In genomic region chr6:31680841-31681671, GRCh38 we compare ENCODE assay signal across 1 cellular context.
A peak's percentile ranks its signal among the peaks of the same experiment; 100 is the strongest.
TF ChIP-seq lines count a peak whose summit lies in the region.

LY6G5C (minus strand) TSS chr6:31681067; CDS start chr6:31680373, 694 bp downstream.

TF ChIP-seq in HepG2, 621 proteins besides CTCF, POLR2A, EP300 and RAD21 (continued from another document):
- TF ChIP-seq, protein P1, sequence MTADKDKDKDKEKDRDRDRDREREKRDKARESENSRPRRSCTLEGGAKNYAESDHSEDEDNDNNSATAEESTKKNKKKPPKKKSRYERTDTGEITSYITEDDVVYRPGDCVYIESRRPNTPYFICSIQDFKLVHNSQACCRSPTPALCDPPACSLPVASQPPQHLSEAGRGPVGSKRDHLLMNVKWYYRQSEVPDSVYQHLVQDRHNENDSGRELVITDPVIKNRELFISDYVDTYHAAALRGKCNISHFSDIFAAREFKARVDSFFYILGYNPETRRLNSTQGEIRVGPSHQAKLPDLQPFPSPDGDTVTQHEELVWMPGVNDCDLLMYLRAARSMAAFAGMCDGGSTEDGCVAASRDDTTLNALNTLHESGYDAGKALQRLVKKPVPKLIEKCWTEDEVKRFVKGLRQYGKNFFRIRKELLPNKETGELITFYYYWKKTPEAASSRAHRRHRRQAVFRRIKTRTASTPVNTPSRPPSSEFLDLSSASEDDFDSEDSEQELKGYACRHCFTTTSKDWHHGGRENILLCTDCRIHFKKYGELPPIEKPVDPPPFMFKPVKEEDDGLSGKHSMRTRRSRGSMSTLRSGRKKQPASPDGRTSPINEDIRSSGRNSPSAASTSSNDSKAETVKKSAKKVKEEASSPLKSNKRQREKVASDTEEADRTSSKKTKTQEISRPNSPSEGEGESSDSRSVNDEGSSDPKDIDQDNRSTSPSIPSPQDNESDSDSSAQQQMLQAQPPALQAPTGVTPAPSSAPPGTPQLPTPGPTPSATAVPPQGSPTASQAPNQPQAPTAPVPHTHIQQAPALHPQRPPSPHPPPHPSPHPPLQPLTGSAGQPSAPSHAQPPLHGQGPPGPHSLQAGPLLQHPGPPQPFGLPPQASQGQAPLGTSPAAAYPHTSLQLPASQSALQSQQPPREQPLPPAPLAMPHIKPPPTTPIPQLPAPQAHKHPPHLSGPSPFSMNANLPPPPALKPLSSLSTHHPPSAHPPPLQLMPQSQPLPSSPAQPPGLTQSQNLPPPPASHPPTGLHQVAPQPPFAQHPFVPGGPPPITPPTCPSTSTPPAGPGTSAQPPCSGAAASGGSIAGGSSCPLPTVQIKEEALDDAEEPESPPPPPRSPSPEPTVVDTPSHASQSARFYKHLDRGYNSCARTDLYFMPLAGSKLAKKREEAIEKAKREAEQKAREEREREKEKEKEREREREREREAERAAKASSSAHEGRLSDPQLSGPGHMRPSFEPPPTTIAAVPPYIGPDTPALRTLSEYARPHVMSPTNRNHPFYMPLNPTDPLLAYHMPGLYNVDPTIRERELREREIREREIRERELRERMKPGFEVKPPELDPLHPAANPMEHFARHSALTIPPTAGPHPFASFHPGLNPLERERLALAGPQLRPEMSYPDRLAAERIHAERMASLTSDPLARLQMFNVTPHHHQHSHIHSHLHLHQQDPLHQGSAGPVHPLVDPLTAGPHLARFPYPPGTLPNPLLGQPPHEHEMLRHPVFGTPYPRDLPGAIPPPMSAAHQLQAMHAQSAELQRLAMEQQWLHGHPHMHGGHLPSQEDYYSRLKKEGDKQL (CRISPR knock-in tag; IDR thresholded peaks at IDR 0.05; ENCODE audit: low read depth) = no peak
- TF ChIP-seq ZBTB21 (CRISPR knock-in tag; IDR thresholded peaks at IDR 0.05) (no peak), ZNF230 (CRISPR knock-in tag; IDR thresholded peaks at IDR 0.05) (no peak; the same call in 1 of the 2 replicates), MAFF (IDR thresholded peaks at IDR 0.05; ENCODE audit: low read depth, low read length) (no peak), ZNF224 (CRISPR knock-in tag; IDR thresholded peaks at IDR 0.05) (no peak), HMG20A (CRISPR knock-in tag; IDR thresholded peaks at IDR 0.05; ENCODE audit: borderline replicate concordance) (no peak), ZNF543 (CRISPR knock-in tag; IDR thresholded peaks at IDR 0.05) (no peak), ZNF777 (CRISPR knock-in tag; IDR thresholded peaks at IDR 0.05) (no peak), ZNF746 (CRISPR knock-in tag; IDR thresholded peaks at IDR 0.05) (no peak), ZNF576 (CRISPR knock-in tag; IDR thresholded peaks at IDR 0.05) (0 out of 2 replicates have a peak, but pooled peaks have one; percentile 6), YY1 (IDR thresholded peaks at IDR 0.05; ENCODE audit: insufficient read depth, insufficient replicate concordance, low read depth, low read length) (peak; percentile 72), MIER3 (CRISPR knock-in tag; IDR thresholded peaks at IDR 0.05; ENCODE audit: borderline replicate concordance) (0 out of 2 replicates have a peak, but pooled peaks have one; percentile 48), FOSL2 (CRISPR knock-in tag; IDR thresholded peaks at IDR 0.05) (peak; percentile 30; the same call in 1 of the 2 replicates), ZNF501 (CRISPR knock-in tag; IDR thresholded peaks at IDR 0.05) (peak; percentile 75; the same call in 1 of the 2 replicates), BRCA1 (CRISPR knock-in tag; IDR thresholded peaks at IDR 0.05) (no peak), ZNF766 (CRISPR knock-in tag; IDR thresholded peaks at IDR 0.05; ENCODE audit: borderline replicate concordance) (no peak), ONECUT2 (CRISPR knock-in tag; IDR thresholded peaks at IDR 0.05) (no peak), DR1 (CRISPR knock-in tag; IDR thresholded peaks at IDR 0.05) (no peak), THAP11 (CRISPR knock-in tag; IDR thresholded peaks at IDR 0.05) (peak; percentile 35; the same call in 1 of the 2 replicates), PAX8 (CRISPR knock-in tag; IDR thresholded peaks at IDR 0.05; ENCODE audit: borderline replicate concordance) (no peak), CBX2 (IDR thresholded peaks at IDR 0.05; ENCODE audit: low read depth, low read length) (no peak), CBX2 (CRISPR knock-in tag; IDR thresholded peaks at IDR 0.05; ENCODE audit: low read depth) (no peak), ZNF431 (CRISPR knock-in tag; IDR thresholded peaks at IDR 0.05; ENCODE audit: borderline replicate concordance, low read depth) (no peak), ASH2L (IDR thresholded peaks at IDR 0.05; ENCODE audit: insufficient read length, low read depth, low read length) (peak; percentile 17), EHMT2 (IDR thresholded peaks at IDR 0.05; ENCODE audit: borderline replicate concordance, low read depth, low read length) (no peak), ZFY (CRISPR knock-in tag; IDR thresholded peaks at IDR 0.05) (no peak)
- TF ChIP-seq, protein P2, sequence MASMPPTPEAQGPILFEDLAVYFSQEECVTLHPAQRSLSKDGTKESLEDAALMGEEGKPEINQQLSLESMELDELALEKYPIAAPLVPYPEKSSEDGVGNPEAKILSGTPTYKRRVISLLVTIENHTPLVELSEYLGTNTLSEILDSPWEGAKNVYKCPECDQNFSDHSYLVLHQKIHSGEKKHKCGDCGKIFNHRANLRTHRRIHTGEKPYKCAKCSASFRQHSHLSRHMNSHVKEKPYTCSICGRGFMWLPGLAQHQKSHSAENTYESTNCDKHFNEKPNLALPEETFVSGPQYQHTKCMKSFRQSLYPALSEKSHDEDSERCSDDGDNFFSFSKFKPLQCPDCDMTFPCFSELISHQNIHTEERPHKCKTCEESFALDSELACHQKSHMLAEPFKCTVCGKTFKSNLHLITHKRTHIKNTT (CRISPR knock-in tag; IDR thresholded peaks at IDR 0.05) = no peak
- TF ChIP-seq, protein P3, sequence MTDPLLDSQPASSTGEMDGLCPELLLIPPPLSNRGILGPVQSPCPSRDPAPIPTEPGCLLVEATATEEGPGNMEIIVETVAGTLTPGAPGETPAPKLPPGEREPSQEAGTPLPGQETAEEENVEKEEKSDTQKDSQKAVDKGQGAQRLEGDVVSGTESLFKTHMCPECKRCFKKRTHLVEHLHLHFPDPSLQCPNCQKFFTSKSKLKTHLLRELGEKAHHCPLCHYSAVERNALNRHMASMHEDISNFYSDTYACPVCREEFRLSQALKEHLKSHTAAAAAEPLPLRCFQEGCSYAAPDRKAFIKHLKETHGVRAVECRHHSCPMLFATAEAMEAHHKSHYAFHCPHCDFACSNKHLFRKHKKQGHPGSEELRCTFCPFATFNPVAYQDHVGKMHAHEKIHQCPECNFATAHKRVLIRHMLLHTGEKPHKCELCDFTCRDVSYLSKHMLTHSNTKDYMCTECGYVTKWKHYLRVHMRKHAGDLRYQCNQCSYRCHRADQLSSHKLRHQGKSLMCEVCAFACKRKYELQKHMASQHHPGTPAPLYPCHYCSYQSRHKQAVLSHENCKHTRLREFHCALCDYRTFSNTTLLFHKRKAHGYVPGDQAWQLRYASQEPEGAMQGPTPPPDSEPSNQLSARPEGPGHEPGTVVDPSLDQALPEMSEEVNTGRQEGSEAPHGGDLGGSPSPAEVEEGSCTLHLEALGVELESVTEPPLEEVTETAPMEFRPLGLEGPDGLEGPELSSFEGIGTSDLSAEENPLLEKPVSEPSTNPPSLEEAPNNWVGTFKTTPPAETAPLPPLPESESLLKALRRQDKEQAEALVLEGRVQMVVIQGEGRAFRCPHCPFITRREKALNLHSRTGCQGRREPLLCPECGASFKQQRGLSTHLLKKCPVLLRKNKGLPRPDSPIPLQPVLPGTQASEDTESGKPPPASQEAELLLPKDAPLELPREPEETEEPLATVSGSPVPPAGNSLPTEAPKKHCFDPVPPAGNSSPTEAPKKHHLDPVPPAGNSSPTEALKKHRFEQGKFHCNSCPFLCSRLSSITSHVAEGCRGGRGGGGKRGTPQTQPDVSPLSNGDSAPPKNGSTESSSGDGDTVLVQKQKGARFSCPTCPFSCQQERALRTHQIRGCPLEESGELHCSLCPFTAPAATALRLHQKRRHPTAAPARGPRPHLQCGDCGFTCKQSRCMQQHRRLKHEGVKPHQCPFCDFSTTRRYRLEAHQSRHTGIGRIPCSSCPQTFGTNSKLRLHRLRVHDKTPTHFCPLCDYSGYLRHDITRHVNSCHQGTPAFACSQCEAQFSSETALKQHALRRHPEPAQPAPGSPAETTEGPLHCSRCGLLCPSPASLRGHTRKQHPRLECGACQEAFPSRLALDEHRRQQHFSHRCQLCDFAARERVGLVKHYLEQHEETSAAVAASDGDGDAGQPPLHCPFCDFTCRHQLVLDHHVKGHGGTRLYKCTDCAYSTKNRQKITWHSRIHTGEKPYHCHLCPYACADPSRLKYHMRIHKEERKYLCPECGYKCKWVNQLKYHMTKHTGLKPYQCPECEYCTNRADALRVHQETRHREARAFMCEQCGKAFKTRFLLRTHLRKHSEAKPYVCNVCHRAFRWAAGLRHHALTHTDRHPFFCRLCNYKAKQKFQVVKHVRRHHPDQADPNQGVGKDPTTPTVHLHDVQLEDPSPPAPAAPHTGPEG (CRISPR knock-in tag; IDR thresholded peaks at IDR 0.05) = no peak
- TF ChIP-seq, protein P4, sequence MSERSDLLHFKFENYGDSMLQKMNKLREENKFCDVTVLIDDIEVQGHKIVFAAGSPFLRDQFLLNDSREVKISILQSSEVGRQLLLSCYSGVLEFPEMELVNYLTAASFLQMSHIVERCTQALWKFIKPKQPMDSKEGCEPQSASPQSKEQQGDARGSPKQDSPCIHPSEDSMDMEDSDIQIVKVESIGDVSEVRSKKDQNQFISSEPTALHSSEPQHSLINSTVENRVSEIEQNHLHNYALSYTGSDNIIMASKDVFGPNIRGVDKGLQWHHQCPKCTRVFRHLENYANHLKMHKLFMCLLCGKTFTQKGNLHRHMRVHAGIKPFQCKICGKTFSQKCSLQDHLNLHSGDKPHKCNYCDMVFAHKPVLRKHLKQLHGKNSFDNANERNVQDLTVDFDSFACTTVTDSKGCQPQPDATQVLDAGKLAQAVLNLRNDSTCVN (CRISPR knock-in tag; IDR thresholded peaks at IDR 0.05; ENCODE audit: borderline replicate concordance) = no peak
- TF ChIP-seq, protein P5, sequence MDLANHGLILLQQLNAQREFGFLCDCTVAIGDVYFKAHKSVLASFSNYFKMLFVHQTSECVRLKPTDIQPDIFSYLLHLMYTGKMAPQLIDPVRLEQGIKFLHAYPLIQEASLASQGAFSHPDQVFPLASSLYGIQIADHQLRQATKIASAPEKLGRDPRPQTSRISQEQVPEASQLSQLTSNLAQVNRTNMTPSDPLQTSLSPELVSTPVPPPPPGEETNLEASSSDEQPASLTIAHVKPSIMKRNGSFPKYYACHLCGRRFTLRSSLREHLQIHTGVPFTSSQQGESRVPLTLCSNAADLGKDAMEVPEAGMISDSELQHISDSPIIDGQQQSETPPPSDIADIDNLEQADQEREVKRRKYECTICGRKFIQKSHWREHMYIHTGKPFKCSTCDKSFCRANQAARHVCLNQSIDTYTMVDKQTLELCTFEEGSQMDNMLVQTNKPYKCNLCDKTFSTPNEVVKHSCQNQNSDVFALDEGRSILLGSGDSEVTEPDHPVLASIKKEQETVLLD (CRISPR knock-in tag; IDR thresholded peaks at IDR 0.05; ENCODE audit: low read depth) = no peak
- TF ChIP-seq, protein P6, sequence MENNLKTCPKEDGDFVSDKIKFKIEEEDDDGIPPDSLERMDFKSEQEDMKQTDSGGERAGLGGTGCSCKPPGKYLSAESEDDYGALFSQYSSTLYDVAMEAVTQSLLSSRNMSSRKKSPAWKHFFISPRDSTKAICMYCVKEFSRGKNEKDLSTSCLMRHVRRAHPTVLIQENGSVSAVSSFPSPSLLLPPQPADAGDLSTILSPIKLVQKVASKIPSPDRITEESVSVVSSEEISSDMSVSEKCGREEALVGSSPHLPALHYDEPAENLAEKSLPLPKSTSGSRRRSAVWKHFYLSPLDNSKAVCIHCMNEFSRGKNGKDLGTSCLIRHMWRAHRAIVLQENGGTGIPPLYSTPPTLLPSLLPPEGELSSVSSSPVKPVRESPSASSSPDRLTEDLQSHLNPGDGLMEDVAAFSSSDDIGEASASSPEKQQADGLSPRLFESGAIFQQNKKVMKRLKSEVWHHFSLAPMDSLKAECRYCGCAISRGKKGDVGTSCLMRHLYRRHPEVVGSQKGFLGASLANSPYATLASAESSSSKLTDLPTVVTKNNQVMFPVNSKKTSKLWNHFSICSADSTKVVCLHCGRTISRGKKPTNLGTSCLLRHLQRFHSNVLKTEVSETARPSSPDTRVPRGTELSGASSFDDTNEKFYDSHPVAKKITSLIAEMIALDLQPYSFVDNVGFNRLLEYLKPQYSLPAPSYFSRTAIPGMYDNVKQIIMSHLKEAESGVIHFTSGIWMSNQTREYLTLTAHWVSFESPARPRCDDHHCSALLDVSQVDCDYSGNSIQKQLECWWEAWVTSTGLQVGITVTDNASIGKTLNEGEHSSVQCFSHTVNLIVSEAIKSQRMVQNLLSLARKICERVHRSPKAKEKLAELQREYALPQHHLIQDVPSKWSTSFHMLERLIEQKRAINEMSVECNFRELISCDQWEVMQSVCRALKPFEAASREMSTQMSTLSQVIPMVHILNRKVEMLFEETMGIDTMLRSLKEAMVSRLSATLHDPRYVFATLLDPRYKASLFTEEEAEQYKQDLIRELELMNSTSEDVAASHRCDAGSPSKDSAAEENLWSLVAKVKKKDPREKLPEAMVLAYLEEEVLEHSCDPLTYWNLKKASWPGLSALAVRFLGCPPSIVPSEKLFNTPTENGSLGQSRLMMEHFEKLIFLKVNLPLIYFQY (CRISPR knock-in tag; IDR thresholded peaks at IDR 0.05; ENCODE audit: borderline replicate concordance) = 0 out of 2 replicates have a peak, but pooled peaks have one; percentile 31
- TF ChIP-seq, protein P7, sequence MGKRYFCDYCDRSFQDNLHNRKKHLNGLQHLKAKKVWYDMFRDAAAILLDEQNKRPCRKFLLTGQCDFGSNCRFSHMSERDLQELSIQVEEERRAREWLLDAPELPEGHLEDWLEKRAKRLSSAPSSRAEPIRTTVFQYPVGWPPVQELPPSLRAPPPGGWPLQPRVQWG (CRISPR knock-in tag; IDR thresholded peaks at IDR 0.05; ENCODE audit: borderline replicate concordance, low read depth) = no peak
- TF ChIP-seq, protein P8, sequence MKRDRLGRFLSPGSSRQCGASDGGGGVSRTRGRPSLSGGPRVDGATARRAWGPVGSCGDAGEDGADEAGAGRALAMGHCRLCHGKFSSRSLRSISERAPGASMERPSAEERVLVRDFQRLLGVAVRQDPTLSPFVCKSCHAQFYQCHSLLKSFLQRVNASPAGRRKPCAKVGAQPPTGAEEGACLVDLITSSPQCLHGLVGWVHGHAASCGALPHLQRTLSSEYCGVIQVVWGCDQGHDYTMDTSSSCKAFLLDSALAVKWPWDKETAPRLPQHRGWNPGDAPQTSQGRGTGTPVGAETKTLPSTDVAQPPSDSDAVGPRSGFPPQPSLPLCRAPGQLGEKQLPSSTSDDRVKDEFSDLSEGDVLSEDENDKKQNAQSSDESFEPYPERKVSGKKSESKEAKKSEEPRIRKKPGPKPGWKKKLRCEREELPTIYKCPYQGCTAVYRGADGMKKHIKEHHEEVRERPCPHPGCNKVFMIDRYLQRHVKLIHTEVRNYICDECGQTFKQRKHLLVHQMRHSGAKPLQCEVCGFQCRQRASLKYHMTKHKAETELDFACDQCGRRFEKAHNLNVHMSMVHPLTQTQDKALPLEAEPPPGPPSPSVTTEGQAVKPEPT (CRISPR knock-in tag; IDR thresholded peaks at IDR 0.05; ENCODE audit: low read depth) = no peak
